ENCODE assay signal across 1 cellular context in the genomic region with DNA sequence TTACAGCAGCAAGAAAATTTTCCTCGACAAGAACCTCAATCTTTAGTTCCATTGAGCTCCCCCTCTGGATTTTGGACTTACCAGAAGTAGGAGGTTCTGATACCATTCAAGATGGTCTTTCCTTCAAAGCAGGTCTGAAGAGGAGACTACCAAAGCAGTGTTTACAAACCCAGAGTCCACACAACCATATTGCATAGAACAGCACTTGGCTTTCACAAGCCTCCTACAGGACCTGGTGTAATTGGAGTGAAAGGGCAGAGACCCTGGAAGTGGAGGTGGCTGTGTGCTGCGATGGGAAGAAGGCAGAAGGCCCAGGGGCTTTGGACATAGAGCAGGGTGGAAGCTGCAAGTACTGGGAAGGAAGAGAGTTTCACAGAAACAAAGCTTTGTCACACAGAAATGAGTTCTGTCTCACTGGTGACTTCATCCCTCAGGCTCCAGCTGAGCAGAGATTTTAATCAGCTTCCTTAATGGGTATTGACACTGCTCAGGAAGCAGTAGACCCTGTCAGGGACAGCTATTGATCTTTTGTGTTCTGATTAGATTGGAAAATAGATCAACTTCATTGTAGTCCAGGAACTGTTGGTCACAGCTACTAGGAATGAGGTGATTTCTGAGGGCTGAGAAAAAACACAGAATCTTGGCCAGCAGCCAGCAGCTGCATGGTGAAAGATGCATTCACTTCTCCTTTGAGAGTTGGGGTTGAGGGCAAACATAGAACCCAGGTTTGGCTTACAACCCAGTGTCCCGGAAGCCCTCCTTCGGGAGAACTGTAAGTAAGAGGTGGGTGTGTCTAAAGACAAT.
TF ChIP-seq lines count a peak whose summit lies in the region.

No MANE protein-coding gene starts in this region.

TF ChIP-seq in HEK293, 187 proteins besides CTCF, POLR2A, EP300 and RAD21 (continued from another document and continues in another):
- TF ChIP-seq ZNF76 (tag by site-specific recombination; IDR thresholded peaks at IDR 0.05; ENCODE audit: borderline replicate concordance, low read depth) (no peak), ZNF621 (tag by site-specific recombination; IDR thresholded peaks at IDR 0.05) (no peak), ZNF23 (tag by site-specific recombination; IDR thresholded peaks at IDR 0.05; ENCODE audit: borderline replicate concordance) (no peak), ZNF148 (tag by site-specific recombination; IDR thresholded peaks at IDR 0.05; ENCODE audit: borderline replicate concordance) (no peak), ZNF10 (tag by site-specific recombination; IDR thresholded peaks at IDR 0.05) (no peak), ZNF501 (tag by site-specific recombination; IDR thresholded peaks at IDR 0.05) (no peak), ZNF658 (tag by site-specific recombination; IDR thresholded peaks at IDR 0.05) (no peak), KLF9 (tag by site-specific recombination; IDR thresholded peaks at IDR 0.05; ENCODE audit: low read depth) (no peak), ZNF157 (tag by site-specific recombination; IDR thresholded peaks at IDR 0.05) (no peak), GLIS1 (tag by site-specific recombination; IDR thresholded peaks at IDR 0.05) (peak; percentile 50), TSHZ1 (tag by site-specific recombination; IDR thresholded peaks at IDR 0.05; ENCODE audit: borderline replicate concordance) (no peak), ZBTB7A (tag by site-specific recombination; IDR thresholded peaks at IDR 0.05; ENCODE audit: low read depth) (no peak), ZNF513 (tag by site-specific recombination; IDR thresholded peaks at IDR 0.05) (no peak), SP2 (tag by site-specific recombination; IDR thresholded peaks at IDR 0.05) (no peak), ZNF843 (tag by site-specific recombination; IDR thresholded peaks at IDR 0.05) (no peak), SCRT2 (tag by site-specific recombination; IDR thresholded peaks at IDR 0.05) (no peak), ZNF391 (tag by site-specific recombination; IDR thresholded peaks at IDR 0.05; ENCODE audit: borderline replicate concordance, low read depth) (no peak), KLF17 (tag by site-specific recombination; IDR thresholded peaks at IDR 0.05) (no peak), ZNF16 (tag by site-specific recombination; IDR thresholded peaks at IDR 0.05; ENCODE audit: low read depth) (no peak), FEZF1 (tag by site-specific recombination; IDR thresholded peaks at IDR 0.05) (0 out of 2 replicates have a peak, but pooled peaks have one; percentile 9), ZNF518A (tag by site-specific recombination; conservative IDR thresholded peaks at IDR 0.05; ENCODE audit: low read depth) (no peak), MZF1 (tag by site-specific recombination; IDR thresholded peaks at IDR 0.05; ENCODE audit: borderline replicate concordance) (no peak), GLI2 (tag by site-specific recombination; IDR thresholded peaks at IDR 0.05; ENCODE audit: borderline replicate concordance, low read depth) (no peak), TCF7L2 (IDR thresholded peaks at IDR 0.05; ENCODE audit: borderline replicate concordance, low read depth, low read length) (no peak), ZNF580 (tag by site-specific recombination; IDR thresholded peaks at IDR 0.05) (no peak), ZFP37 (tag by site-specific recombination; IDR thresholded peaks at IDR 0.05) (no peak), ZNF174 (tag by site-specific recombination; IDR thresholded peaks at IDR 0.05) (no peak), SP7 (tag by site-specific recombination; IDR thresholded peaks at IDR 0.05) (no peak), ZNF311 (tag by site-specific recombination; IDR thresholded peaks at IDR 0.05; ENCODE audit: borderline replicate concordance) (no peak), ZNF426 (tag by site-specific recombination; IDR thresholded peaks at IDR 0.05) (no peak)
- TF ChIP-seq, protein P1, sequence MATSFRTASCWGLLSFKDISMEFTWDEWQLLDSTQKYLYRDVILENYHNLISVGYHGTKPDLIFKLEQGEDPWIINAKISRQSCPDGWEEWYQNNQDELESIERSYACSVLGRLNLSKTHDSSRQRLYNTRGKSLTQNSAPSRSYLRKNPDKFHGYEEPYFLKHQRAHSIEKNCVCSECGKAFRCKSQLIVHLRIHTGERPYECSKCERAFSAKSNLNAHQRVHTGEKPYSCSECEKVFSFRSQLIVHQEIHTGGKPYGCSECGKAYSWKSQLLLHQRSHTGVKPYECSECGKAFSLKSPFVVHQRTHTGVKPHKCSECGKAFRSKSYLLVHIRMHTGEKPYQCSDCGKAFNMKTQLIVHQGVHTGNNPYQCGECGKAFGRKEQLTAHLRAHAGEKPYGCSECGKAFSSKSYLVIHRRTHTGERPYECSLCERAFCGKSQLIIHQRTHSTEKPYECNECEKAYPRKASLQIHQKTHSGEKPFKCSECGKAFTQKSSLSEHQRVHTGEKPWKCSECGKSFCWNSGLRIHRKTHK (tag by site-specific recombination; IDR thresholded peaks at IDR 0.05), result no peak
- TF ChIP-seq, protein P2, sequence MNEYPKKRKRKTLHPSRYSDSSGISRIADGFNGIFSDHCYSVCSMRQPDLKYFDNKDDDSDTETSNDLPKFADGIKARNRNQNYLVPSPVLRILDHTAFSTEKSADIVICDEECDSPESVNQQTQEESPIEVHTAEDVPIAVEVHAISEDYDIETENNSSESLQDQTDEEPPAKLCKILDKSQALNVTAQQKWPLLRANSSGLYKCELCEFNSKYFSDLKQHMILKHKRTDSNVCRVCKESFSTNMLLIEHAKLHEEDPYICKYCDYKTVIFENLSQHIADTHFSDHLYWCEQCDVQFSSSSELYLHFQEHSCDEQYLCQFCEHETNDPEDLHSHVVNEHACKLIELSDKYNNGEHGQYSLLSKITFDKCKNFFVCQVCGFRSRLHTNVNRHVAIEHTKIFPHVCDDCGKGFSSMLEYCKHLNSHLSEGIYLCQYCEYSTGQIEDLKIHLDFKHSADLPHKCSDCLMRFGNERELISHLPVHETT (tag by site-specific recombination; IDR thresholded peaks at IDR 0.05), result no peak
